ENCODE assay signal across 8 cellular contexts in genomic region chr19:29680447-29680846, GRCh38. TPM values are rescaled to one million over a fixed set of nuclear protein-coding genes. Genes with fewer than 3 reads are reported as not detected.
A peak's percentile ranks its signal among the peaks of the same experiment; 100 is the strongest.
DNase-seq lines count a peak whose midpoint lies in the region; ATAC-seq and TF ChIP-seq lines count a peak whose summit lies in the region.

No MANE protein-coding gene starts in this region.

- POLR2A ChIA-PET in activated B cell treated with CpG ODN at 0.5 μM for 24 hours (lab: Charles Lee) = interaction anchor here (2.3 to 3.1 kb wide), 2 partner anchors 8 to 74 kb away, joined by 9 to 13 read pairs; partner anchors contain the start of gene POP4

- no peak for TF ChIP-seq CTCF in activated B cell treated with CpG ODN at 0.5 μM for 24 hours (IDR thresholded peaks at IDR 0.05)

- TF ChIP-seq POLR2A in GM18505 (IDR thresholded peaks at IDR 0.05; ENCODE audit: borderline replicate concordance, extremely low read depth, insufficient read depth, insufficient read length) = peak; percentile 43

- H3K27ac Mint-ChIP-seq in activated B cell treated with CpG ODN at 0.5 μM for 24 hours = peak overlapping the region; percentile 79

- CTCF ChIA-PET in activated B cell treated with CpG ODN at 0.5 μM for 24 hours (lab: Charles Lee) = no interaction called here

- peak overlapping the region; percentile 60 for H3K4me3 Mint-ChIP-seq in activated B cell treated with CpG ODN at 0.5 μM for 24 hours

- no peaks in the 10 kb centered on the region for H3K9me3 Mint-ChIP-seq in activated B cell treated with CpG ODN at 0.5 μM for 24 hours

- H3K27ac ChIP-seq in cingulate gyrus (ENCODE audit: low read depth, low read length) = peak overlapping the region; percentile 99

- H3K4me1 Mint-ChIP-seq in activated B cell treated with CpG ODN at 0.5 μM for 24 hours = peaks cover 33% of the 10 kb centered on the region

- H3K36me3 Mint-ChIP-seq in activated B cell treated with CpG ODN at 0.5 μM for 24 hours (ENCODE audit: low read depth) = peaks cover 4% of the 10 kb centered on the region

- intact Hi-C loops in activated B cell treated with CpG ODN at 0.5 μM for 24 hours (cut with micrococcal nuclease) = loop anchor here (1.0 to 2.0 kb wide), 3 partner anchors 8 to 262 kb away; partner anchors contain the start of genes PLEKHF1 and URI1

- ATAC-seq in GM18505 (IDR thresholded peaks at IDR 0.05; ENCODE audit: unreplicated experiment) (peak; percentile 80), HG03097 (IDR thresholded peaks at IDR 0.05; ENCODE audit: low FRiP score, unreplicated experiment) (peak; percentile 63), activated B cell treated with CpG ODN at 0.5 μM for 24 hours (ENCODE audit: low read depth) (peak; percentile 97)

- H3K27me3 Mint-ChIP-seq in activated B cell treated with CpG ODN at 0.5 μM for 24 hours = no peaks in the 10 kb centered on the region

- peak; percentile 55 for DNase-seq in activated B cell treated with CpG ODN at 0.5 μM for 24 hours
- peak; percentile 56 to 76 (median 66) for DNase-seq in stimulated activated CD4-positive, alpha-beta T cell treated with anti-CD3 and anti-CD28 coated beads, Interleukin-1b, Interleukin-23, amount 100 ng/mL, for 24 hours (ENCODE audit: low read depth in 4 of 4, low spot score in 1 of 4)
- DNase-seq in NCI-H1694 (lab: John Stamatoyannopoulos, UW) = no peak
- no peak for DNase-seq in HuH-7 (ENCODE audit: low spot score)
- no peak for DNase-seq in HT-29 (ENCODE audit: low spot score)

RNA-seq across cellular contexts. Expression of gene PLEKHF1, which starts 15.2 kb away (rescaled TPM):
- total RNA-seq in activated B cell treated with CpG ODN at 0.5 μM for 24 hours = 5.5 and 5.8 TPM in 2 replicates
- 1.1 and 1.2 TPM in 2 replicates for total RNA-seq in HT-29 (2014; rRNA removed; shearing (Covaris generic))

RNA-seq across cellular contexts. Expression of gene C19orf12, which starts 34.6 kb away (rescaled TPM):
- total RNA-seq in activated B cell treated with CpG ODN at 0.5 μM for 24 hours = 21.1 and 21.6 TPM in 2 replicates
- total RNA-seq in HT-29 (2014; rRNA removed; shearing (Covaris generic)) = 22.4 and 24.5 TPM in 2 replicates

Comparison
In these comparisons a context has a peak if more than half of its experiments do, and no peak if none do; other contexts are left out.
1. DNase-seq: peak in activated B cell treated with CpG ODN at 0.5 μM for 24 hours (single experiment) and stimulated activated CD4-positive, alpha-beta T cell treated with anti-CD3 and anti-CD28 coated beads, Interleukin-1b, Interleukin-23, amount 100 ng/mL, for 24 hours (4 of 4); none in NCI-H1694 (single experiment), HuH-7 (single experiment) and HT-29 (single experiment).
2. Peak in every context shown above with its lines, with median percentiles within 50 percentile points of each other: ATAC-seq.